ENCODE assay signal across 1 cellular context in the genomic region with DNA sequence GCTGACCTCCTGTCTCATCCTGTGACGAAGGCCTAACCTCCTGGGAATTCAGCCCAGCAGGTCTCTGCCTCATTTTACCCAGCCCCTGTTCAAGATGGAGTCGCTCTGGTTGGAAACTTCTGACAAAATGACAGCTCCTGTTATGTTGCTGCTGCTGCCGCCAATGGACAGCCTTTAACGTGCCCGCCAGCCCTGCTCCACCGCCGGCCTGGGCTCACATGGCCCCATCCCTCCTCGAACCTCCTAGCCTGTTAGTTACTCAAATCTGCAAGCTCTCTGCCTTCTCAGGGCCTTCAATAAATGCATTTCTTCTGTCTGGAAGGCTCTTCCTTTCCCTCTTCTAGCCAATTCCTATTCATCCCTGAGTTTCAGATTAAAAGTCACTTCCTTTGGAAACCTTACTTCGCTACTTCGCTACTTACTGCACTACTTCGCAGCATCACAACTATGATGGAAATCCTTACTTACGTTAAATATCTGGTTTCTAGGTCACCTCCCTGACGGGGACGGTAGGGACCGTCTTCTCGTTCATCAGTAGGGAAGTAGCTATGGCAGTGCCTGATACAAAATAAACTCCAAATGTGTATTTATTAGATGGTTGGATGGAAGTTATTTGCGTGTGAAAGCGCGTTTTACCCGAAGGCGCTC.
TF ChIP-seq lines count a peak whose summit lies in the region.

No MANE protein-coding gene starts in this region.

TF ChIP-seq in HepG2, 621 proteins besides CTCF, POLR2A, EP300 and RAD21 (continued from another document and continues in another):
- TF ChIP-seq ZNF407 (CRISPR knock-in tag; IDR thresholded peaks at IDR 0.05; ENCODE audit: not compliant biosample characterization) (peak; percentile 32), ZNF816 (CRISPR knock-in tag; IDR thresholded peaks at IDR 0.05; ENCODE audit: borderline replicate concordance) (0 out of 2 replicates have a peak, but pooled peaks have one; percentile 70), ZNF788 (CRISPR knock-in tag; IDR thresholded peaks at IDR 0.05; ENCODE audit: borderline replicate concordance) (0 out of 2 replicates have a peak, but pooled peaks have one; percentile 21), NFATC3 (CRISPR knock-in tag; IDR thresholded peaks at IDR 0.05) (peak; percentile 93; the same call in 1 of the 2 replicates), ZNF441 (CRISPR knock-in tag; IDR thresholded peaks at IDR 0.05; ENCODE audit: borderline replicate concordance) (peak; percentile 2; the same call in 1 of the 2 replicates), HIC2 (CRISPR knock-in tag; IDR thresholded peaks at IDR 0.05; ENCODE audit: low read depth) (no peak), AGO2 (optimal IDR thresholded peaks at IDR 0.05; ENCODE audit: low read depth, low read length) (no peak), ZBTB1 (CRISPR knock-in tag; IDR thresholded peaks at IDR 0.05; ENCODE audit: borderline replicate concordance) (no peak), ZMYM2 (CRISPR knock-in tag; IDR thresholded peaks at IDR 0.05) (no peak), ZNF83 (CRISPR knock-in tag; IDR thresholded peaks at IDR 0.05; ENCODE audit: borderline replicate concordance) (0 out of 2 replicates have a peak, but pooled peaks have one; percentile 18), ZEB1 (IDR thresholded peaks at IDR 0.05; ENCODE audit: insufficient replicate concordance, low read depth) (peak; percentile 80), ZBTB33 (CRISPR knock-in tag; IDR thresholded peaks at IDR 0.05) (peak; percentile 92), CEBPB (IDR thresholded peaks at IDR 0.05; ENCODE audit: borderline replicate concordance, low read depth, low read length) (no peak), HNF1B (CRISPR knock-in tag; IDR thresholded peaks at IDR 0.05) (peak; percentile 73; the same call in 1 of the 2 replicates), ZNF44 (CRISPR knock-in tag; IDR thresholded peaks at IDR 0.05) (peak; percentile 80; the same call in 1 of the 2 replicates), TGIF2 (CRISPR knock-in tag; IDR thresholded peaks at IDR 0.05) (peak; percentile 37; the same call in 1 of the 2 replicates), ZBTB38 (CRISPR knock-in tag; IDR thresholded peaks at IDR 0.05) (peak; percentile 98), ZNF503 (CRISPR knock-in tag; IDR thresholded peaks at IDR 0.05) (0 out of 2 replicates have a peak, but pooled peaks have one; percentile 31), DNMT3B (CRISPR knock-in tag; conservative IDR thresholded peaks at IDR 0.05) (peak; percentile 77), ZNF124 (CRISPR knock-in tag; IDR thresholded peaks at IDR 0.05) (peak; percentile 70; the same call in 1 of the 2 replicates), DPF2 (CRISPR knock-in tag; IDR thresholded peaks at IDR 0.05; ENCODE audit: borderline replicate concordance, low read depth) (peak; percentile 36; the same call in 1 of the 2 replicates)
- TF ChIP-seq, protein P1, sequence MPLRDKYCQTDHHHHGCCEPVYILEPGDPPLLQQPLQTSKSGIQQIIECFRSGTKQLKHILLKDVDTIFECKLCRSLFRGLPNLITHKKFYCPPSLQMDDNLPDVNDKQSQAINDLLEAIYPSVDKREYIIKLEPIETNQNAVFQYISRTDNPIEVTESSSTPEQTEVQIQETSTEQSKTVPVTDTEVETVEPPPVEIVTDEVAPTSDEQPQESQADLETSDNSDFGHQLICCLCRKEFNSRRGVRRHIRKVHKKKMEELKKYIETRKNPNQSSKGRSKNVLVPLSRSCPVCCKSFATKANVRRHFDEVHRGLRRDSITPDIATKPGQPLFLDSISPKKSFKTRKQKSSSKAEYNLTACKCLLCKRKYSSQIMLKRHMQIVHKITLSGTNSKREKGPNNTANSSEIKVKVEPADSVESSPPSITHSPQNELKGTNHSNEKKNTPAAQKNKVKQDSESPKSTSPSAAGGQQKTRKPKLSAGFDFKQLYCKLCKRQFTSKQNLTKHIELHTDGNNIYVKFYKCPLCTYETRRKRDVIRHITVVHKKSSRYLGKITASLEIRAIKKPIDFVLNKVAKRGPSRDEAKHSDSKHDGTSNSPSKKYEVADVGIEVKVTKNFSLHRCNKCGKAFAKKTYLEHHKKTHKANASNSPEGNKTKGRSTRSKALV (CRISPR knock-in tag; IDR thresholded peaks at IDR 0.05): peak; percentile 66; the same call in 1 of the 2 replicates
- TF ChIP-seq, protein P2, sequence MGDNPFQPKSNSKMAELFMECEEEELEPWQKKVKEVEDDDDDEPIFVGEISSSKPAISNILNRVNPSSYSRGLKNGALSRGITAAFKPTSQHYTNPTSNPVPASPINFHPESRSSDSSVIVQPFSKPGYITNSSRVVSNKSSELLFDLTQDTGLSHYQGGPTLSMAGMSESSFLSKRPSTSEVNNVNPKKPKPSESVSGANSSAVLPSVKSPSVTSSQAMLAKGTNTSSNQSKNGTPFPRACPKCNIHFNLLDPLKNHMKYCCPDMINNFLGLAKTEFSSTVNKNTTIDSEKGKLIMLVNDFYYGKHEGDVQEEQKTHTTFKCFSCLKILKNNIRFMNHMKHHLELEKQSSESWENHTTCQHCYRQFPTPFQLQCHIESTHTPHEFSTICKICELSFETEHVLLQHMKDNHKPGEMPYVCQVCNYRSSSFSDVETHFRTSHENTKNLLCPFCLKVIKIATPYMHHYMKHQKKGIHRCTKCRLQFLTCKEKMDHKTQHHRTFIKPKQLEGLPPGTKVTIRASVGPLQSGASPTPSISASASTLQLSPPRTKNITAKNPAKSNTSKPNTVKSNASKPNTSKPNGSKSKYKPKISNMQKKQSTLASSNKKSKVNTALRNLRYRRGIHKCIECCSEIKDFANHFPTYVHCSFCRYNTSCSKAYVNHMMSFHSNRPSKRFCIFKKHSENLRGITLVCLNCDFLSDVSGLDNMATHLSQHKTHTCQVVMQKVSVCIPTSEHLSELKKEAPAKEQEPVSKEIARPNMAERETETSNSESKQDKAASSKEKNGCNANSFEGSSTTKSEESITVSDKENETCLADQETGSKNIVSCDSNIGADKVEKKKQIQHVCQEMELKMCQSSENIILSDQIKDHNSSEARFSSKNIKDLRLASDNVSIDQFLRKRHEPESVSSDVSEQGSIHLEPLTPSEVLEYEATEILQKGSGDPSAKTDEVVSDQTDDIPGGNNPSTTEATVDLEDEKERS (CRISPR knock-in tag; IDR thresholded peaks at IDR 0.05): 0 out of 2 replicates have a peak, but pooled peaks have one; percentile 9
- TF ChIP-seq, protein P3, sequence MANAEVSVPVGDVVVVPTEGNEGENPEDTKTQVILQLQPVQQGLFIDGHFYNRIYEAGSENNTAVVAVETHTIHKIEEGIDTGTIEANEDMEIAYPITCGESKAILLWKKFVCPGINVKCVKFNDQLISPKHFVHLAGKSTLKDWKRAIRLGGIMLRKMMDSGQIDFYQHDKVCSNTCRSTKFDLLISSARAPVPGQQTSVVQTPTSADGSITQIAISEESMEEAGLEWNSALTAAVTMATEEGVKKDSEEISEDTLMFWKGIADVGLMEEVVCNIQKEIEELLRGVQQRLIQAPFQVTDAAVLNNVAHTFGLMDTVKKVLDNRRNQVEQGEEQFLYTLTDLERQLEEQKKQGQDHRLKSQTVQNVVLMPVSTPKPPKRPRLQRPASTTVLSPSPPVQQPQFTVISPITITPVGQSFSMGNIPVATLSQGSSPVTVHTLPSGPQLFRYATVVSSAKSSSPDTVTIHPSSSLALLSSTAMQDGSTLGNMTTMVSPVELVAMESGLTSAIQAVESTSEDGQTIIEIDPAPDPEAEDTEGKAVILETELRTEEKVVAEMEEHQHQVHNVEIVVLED (CRISPR knock-in tag; IDR thresholded peaks at IDR 0.05; ENCODE audit: borderline replicate concordance): peak; percentile 32
